In genomic region chr10:99430451-99431189, GRCh38 we compare ENCODE assay signal across 8 cellular contexts. TPM values are rescaled to one million over a fixed set of nuclear protein-coding genes. Genes with fewer than 3 reads are reported as not detected.
DNase-seq lines count a peak whose midpoint lies in the region; ATAC-seq and TF ChIP-seq lines count a peak whose summit lies in the region.

TSS of gene GOT1 (minus strand) at chr10:99430624. CDS start at chr10:99430565, 59 bp downstream.

- no peaks in the 10 kb centered on the region for H4K20me1 ChIP-seq in KMS-11 (ENCODE audit: insufficient read depth)

- peak within 1 kb of the TSS; percentile 87 for H2AFZ ChIP-seq in KMS-11 (ENCODE audit: low read depth)

- H3K4me1 ChIP-seq in KMS-11 (ENCODE audit: low read depth, poor library complexity, severe bottlenecking) = peaks cover 21% of the 10 kb centered on the region
- peaks cover 0 to 12% (median 6%) of the 10 kb centered on the region in 4 donors for H3K4me1 ChIP-seq in Peyer's patch
- peaks cover 0 to 3% of the 10 kb centered on the region in 2 donors for H3K4me1 ChIP-seq in esophagus (ENCODE audit: control insufficient read depth in 2 of 2, insufficient read depth in 2 of 2, low read length in 1 of 2)
- peaks cover 17% of the 10 kb centered on the region for H3K4me1 ChIP-seq in mucosa of stomach (ENCODE audit: control insufficient read depth, insufficient read depth, low read length)

- H3K79me2 ChIP-seq in KMS-11 (ENCODE audit: insufficient read depth, low read depth) = peaks cover 39% of the 10 kb centered on the region

- 1% methylated on average over 59 of the region's 59 CpGs for WGBS in esophagus, 2 donors

- H3K36me3 ChIP-seq in KMS-11 (ENCODE audit: insufficient read depth) = no peaks in the 10 kb centered on the region
- H3K36me3 ChIP-seq in Peyer's patch = peaks cover 0 to 2% (median 0%) of the 10 kb centered on the region in 3 donors
- peaks cover 0 to 2% of the 10 kb centered on the region in 2 donors for H3K36me3 ChIP-seq in esophagus (ENCODE audit: control insufficient read depth in 2 of 2, insufficient read depth in 2 of 2, low read length in 1 of 2)
- H3K36me3 ChIP-seq in mucosa of stomach (ENCODE audit: control insufficient read depth, insufficient read depth, low read length) = no peaks in the 10 kb centered on the region

- peak; percentile 95 to 96 for TF ChIP-seq POLR2A in Peyer's patch (IDR thresholded peaks at IDR 0.05)

- H3K9ac ChIP-seq in KMS-11 = peak within 1 kb of the TSS; percentile 73
- peak within 1 kb of the TSS; percentile 90 for H3K9ac ChIP-seq in mucosa of stomach (ENCODE audit: low read length)

- H3K27ac ChIP-seq in KMS-11 (peak within 1 kb of the TSS; percentile 72), Peyer's patch (peak within 1 kb of the TSS; percentile 87 to 98 (median 92)), esophagus (ENCODE audit: low read depth in 2 of 2, low read length in 1 of 2) (peak within 1 kb of the TSS; percentile 95 to 98)

- H3K27me3 ChIP-seq in KMS-11 (ENCODE audit: insufficient read depth, low read depth) (no peaks in the 10 kb centered on the region), Peyer's patch (no peaks in the 10 kb centered on the region), esophagus (ENCODE audit: control insufficient read depth in 1 of 2, insufficient read depth in 2 of 2, low read length in 2 of 2) (no peaks in the 10 kb centered on the region), mucosa of stomach (ENCODE audit: control insufficient read depth, insufficient read depth, low read length) (no peaks in the 10 kb centered on the region)

- peak within 1 kb of the TSS; percentile 88 for H3K4me2 ChIP-seq in KMS-11

- DNase-seq in DMS53 treated with DMSO at 0.1 percent for 48 hours (lab: John Stamatoyannopoulos, UW; ENCODE audit: unreplicated experiment) = peak; percentile 99
- DNase-seq in Peyer's patch = peak; percentile 96 to 98 (median 98)
- DNase-seq in activated T-cell treated with anti-CD3 and anti-CD28 coated beads, Interleukin-2, amount 50 U/mL, for 48 hours = peak; percentile 95 to 96
- peak; percentile 79 to 81 for DNase-seq in stimulated activated CD8-positive, alpha-beta memory T cell treated with anti-CD3 and anti-CD28 coated beads, Interleukin-7, amount 100 ng/mL, for 1 hour (ENCODE audit: low read depth in 2 of 2)

- H3K9me3 ChIP-seq in Peyer's patch (no peaks in the 10 kb centered on the region), esophagus (ENCODE audit: control insufficient read depth in 2 of 2, insufficient read depth in 1 of 2, low read depth in 1 of 2, low read length in 1 of 2) (no peaks in the 10 kb centered on the region), mucosa of stomach (ENCODE audit: control insufficient read depth, low read length) (no peaks in the 10 kb centered on the region)

- no peak for TF ChIP-seq CTCF in KMS-11 (conservative IDR thresholded peaks at IDR 0.05; ENCODE audit: low read depth, low read length)
- no peak for TF ChIP-seq CTCF in Peyer's patch (IDR thresholded peaks at IDR 0.05)

- H3K4me3 ChIP-seq in KMS-11 (IDR thresholded peaks at IDR 0.05; ENCODE audit: insufficient read depth, low read depth, low read length) (no peak within 1 kb of the TSS), Peyer's patch (peak within 1 kb of the TSS; percentile 68 to 90 (median 80)), esophagus (ENCODE audit: low read depth in 1 of 2, low read length in 2 of 2) (peak within 1 kb of the TSS; percentile 77 to 83), mucosa of stomach (ENCODE audit: low read length) (peak within 1 kb of the TSS; percentile 99)

- ATAC-seq in GM21737 (IDR thresholded peaks at IDR 0.05; ENCODE audit: unreplicated experiment) = peak; percentile 95

RNA-seq across cellular contexts. Expression of gene GOT1, which starts in this region (rescaled TPM):
- total RNA-seq in Peyer's patch = 100 to 1,000 TPM in 2 of 4 donors, 10 to 100 TPM in 2; 78.4 to 141 (median 110) TPM
- 10 to 100 TPM; 29.6 to 57.8 TPM for polyA plus RNA-seq in esophagus
